18 cellular contexts compared by ENCODE assay signal in the genomic region with DNA sequence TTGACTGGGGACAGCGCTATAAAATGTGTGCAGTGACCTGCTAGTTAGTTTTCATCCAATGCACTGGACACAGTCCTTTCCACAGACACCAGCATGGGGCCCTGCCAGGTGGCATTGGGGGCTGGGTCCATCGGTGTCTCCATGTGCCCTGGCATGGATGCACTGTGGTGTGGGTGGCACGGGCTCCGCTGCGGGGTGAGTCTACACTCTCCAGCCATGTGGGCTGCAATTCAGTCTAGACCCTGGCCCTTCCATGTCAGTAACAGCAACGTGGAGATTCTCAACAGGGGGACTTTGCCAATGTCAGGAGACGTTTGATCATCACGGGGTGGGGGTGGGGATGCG.
"Had no signal": no experiment of that assay in that cellular context is flagged by ENCODE, and none has a peak within 500 bp of the region (broad histone marks: within the 10 kb centered on the region; RNA-seq: fewer than 3 reads in every experiment).

No MANE protein-coding gene starts in this region.

- H3K4me3 Mint-ChIP-seq: activated CD4-positive, alpha-beta T cell treated with anti-CD3 and anti-CD28 coated beads, Interleukin-2, amount 10 ng/mL, durations not matched to agents 24 days and 14 days; memory B cell; type B pancreatic cell had no signal

- H3K9me3 ChIP-seq: breast epithelium, colonic mucosa, esophagus squamous epithelium, gastrocnemius medialis, thoracic aorta, vagina had no signal

- H3K27me3 Mint-ChIP-seq: activated CD4-positive, alpha-beta T cell treated with anti-CD3 and anti-CD28 coated beads, Interleukin-2, amount 10 ng/mL, durations not matched to agents 24 days and 14 days; effector memory CD8-positive, alpha-beta T cell; memory B cell; type B pancreatic cell had no signal

- H3K4me1 ChIP-seq: breast epithelium, colonic mucosa had no signal

- H3K4me3 ChIP-seq: breast epithelium, colonic mucosa, dorsolateral prefrontal cortex, esophagus squamous epithelium, gastrocnemius medialis, smooth muscle cell, thoracic aorta, vagina had no signal

- H3K27ac Mint-ChIP-seq: memory B cell, type B pancreatic cell had no signal

- H3K27me3 ChIP-seq: breast epithelium, colonic mucosa, dorsolateral prefrontal cortex, esophagus squamous epithelium, gastrocnemius medialis, vagina had no signal

- ATAC-seq: activated naive CD4-positive, alpha-beta T cell treated with anti-CD3 and anti-CD28 coated beads, Interleukin-2, amount 50 U/mL, for 72 hours; effector memory CD8-positive, alpha-beta T cell; gastrocnemius medialis; sciatic nerve had no signal

- H3K27ac ChIP-seq: breast epithelium, colonic mucosa, esophagus squamous epithelium, gastrocnemius medialis, thoracic aorta, vagina had no signal

- DNase-seq: activated CD4-positive, alpha-beta T cell treated with anti-CD3 and anti-CD28 coated beads, Interleukin-2, amount 10 ng/mL, durations not matched to agents 24 days and 14 days; activated T-cell treated with anti-CD3 and anti-CD28 coated beads, Interleukin-2, amount 50 U/mL, for 1 hour; colonic mucosa; effector memory CD8-positive, alpha-beta T cell; esophagus squamous epithelium; hypothalamus; stimulated activated CD4-positive, alpha-beta T cell treated with anti-CD3 and anti-CD28 coated beads, Interleukin-2, amount 100 ng/mL, for 48 hours; stimulated activated naive CD4-positive, alpha-beta T cell treated with Interleukin-2 at 50 U/mL for 16 hours had no signal

- H3K36me3 ChIP-seq: breast epithelium, colonic mucosa, thoracic aorta had no signal

- H3K9me3 Mint-ChIP-seq: effector memory CD8-positive, alpha-beta T cell; memory B cell; type B pancreatic cell had no signal
